ENCODE assay signal across 9 cellular contexts in genomic region chr19:56619131-56619530, GRCh38. TPM values are rescaled to one million over a fixed set of nuclear protein-coding genes. Genes with fewer than 3 reads are reported as not detected.
"Had no signal": no experiment of that assay in that cellular context is flagged by ENCODE, and none has a peak within 500 bp of the region (broad histone marks: within the 10 kb centered on the region; RNA-seq: fewer than 3 reads in every experiment).

No MANE protein-coding gene starts in this region.

- H3K36me3 ChIP-seq: HAP-1 had no signal

- H3K4me1 ChIP-seq: HAP-1 had no signal

- ATAC-seq: HCT116, HepG2 had no signal

- DNase-seq: GM23248, GOT3, H7 had no signal

- FAIRE-seq: HepG2 had no signal

- H3K27ac ChIP-seq: GM23248, HL-60 had no signal

- H3K4me3 ChIP-seq: GM23248, HAP-1 had no signal

RNA-seq across cellular contexts. Expression of gene SMIM17, which starts 23.8 kb away (rescaled TPM):
- total RNA-seq: H4, H7, HT1080 had no signal

RNA-seq across cellular contexts. Expression of gene ZNF470, which starts 51.9 kb away (rescaled TPM):
- total RNA-seq: HepG2 had no signal

RNA-seq across cellular contexts. Expression of gene ZNF835, which starts 52.4 kb away (rescaled TPM):
- total RNA-seq: GM23248, H7, HepG2 had no signal
